Comparison of ENCODE assay signal across 8 cellular contexts in the genomic region with DNA sequence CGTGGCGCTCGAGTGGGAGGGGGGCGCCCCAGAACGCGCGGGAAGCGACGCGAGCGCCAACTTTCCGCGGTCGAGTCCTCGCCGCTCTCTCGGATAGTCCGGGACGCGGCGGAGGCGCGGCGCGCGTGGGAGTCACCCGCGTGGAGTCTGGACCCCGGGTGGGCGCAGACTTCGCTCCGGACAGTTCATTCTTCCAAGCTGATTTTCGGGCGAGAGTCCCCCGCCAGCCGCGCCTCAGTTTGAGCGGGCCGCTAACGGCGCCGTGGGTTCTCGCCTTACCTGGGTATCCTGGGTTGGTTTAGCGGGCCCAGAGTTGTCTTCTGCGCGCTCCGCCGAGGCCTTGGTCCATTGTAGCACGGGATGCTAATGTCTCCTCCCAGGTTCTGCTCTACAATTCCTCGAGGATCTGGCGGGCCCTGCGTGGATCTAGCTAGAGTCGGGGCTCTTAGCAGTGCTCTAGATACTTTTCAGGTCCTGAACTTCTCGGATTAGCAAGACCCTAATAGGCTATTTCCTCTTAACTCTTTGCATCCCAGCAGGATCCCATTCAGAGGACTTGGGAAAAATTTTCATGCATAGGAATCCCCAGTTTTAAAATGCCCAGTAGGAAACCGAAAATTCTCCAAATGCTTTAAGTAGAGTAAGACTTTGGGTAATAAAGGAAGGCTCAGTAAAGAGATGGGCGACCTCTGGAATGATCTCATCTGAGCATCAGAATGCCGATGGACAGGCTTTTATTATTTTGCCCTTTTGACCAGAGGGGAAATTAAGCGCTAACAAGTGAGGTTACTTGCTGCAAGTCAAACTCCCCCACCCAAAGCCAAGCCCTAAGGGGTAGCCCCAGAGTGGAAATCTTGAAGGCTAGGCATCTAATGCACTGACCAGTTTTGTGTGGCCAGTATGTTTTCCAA. TPM values are rescaled to one million over a fixed set of nuclear protein-coding genes. Genes with fewer than 3 reads are reported as not detected.
A peak's percentile ranks its signal among the peaks of the same experiment; 100 is the strongest.
DNase-seq lines count a peak whose midpoint lies in the region; ATAC-seq, FAIRE-seq and TF ChIP-seq lines count a peak whose summit lies in the region.

No MANE protein-coding gene starts in this region.

- FAIRE-seq in keratinocyte (lab: Jason Lieb, UNC), result no peak

- H3K4me2 ChIP-seq in keratinocyte (ENCODE audit: control insufficient read depth, extremely low read depth, insufficient read depth, low read depth, low read length), result peak overlapping the region; percentile 98

- TF ChIP-seq CTCF in GM12864 (IDR thresholded peaks at IDR 0.05; ENCODE audit: low read depth, low read length, missing control alignments), result no peak
- no peak for TF ChIP-seq CTCF in keratinocyte (optimal IDR thresholded peaks at IDR 0.05 in 1 of 3, IDR thresholded peaks at IDR 0.05 in 1 of 3, conservative IDR thresholded peaks at IDR 0.05 in 1 of 3; ENCODE audit: extremely low read depth in 1 of 3, insufficient read depth in 2 of 3, low read length in 3 of 3)

- ATAC-seq in GM21529 (IDR thresholded peaks at IDR 0.05; ENCODE audit: unreplicated experiment) (no peak), HG02623 (IDR thresholded peaks at IDR 0.05; ENCODE audit: unreplicated experiment) (no peak)

- peaks cover 17% of the 10 kb centered on the region for H3K4me1 ChIP-seq in keratinocyte (ENCODE audit: control insufficient read depth, extremely low read depth, insufficient read depth, low read length)

- no peaks in the 10 kb centered on the region for H3K27me3 ChIP-seq in keratinocyte (ENCODE audit: control insufficient read depth, extremely low read depth, insufficient read depth, low read length)

- peak overlapping the region; percentile 73 for H2AFZ ChIP-seq in keratinocyte (ENCODE audit: control insufficient read depth, low read length)

- in situ Hi-C loops in T47D (cut with HindIII; ENCODE audit: low pct_unique_long_range_greater_than_20kb, low sequenced_read_pairs), result no loop called here

- peak overlapping the region; percentile 54 for H3K4me3 ChIP-seq in GM12864 (ENCODE audit: low read depth, low read length)
- peak overlapping the region; percentile 79 to 95 (median 91) for H3K4me3 ChIP-seq in keratinocyte (ENCODE audit: control insufficient read depth in 2 of 3, extremely low read depth in 1 of 3, insufficient read depth in 2 of 3, low read depth in 1 of 3, low read length in 3 of 3)

- H3K9me1 ChIP-seq in keratinocyte (ENCODE audit: control insufficient read depth, extremely low read depth, insufficient read depth, low read length), result no peaks in the 10 kb centered on the region

- dilution Hi-C loops in keratinocyte (cut with MboI; ENCODE audit: extremely low pct_ligation_motif_present, low sequenced_read_pairs), result no loop called here

- no peaks in the 10 kb centered on the region for H3K9me3 ChIP-seq in keratinocyte (ENCODE audit: control insufficient read depth, low read depth, low read length)

- peaks cover 41% of the 10 kb centered on the region for H3K79me2 ChIP-seq in keratinocyte (ENCODE audit: control insufficient read depth, insufficient read depth, low read length)

- peak overlapping the region; percentile 8 for H3K27ac ChIP-seq in keratinocyte (ENCODE audit: control insufficient read depth, insufficient read depth, low read length)

- no peaks in the 10 kb centered on the region for H4K20me1 ChIP-seq in keratinocyte (ENCODE audit: control insufficient read depth, extremely low read depth, insufficient read depth, low read length)

- no peak for DNase-seq in GM12864 (ENCODE audit: low read depth)
- DNase-seq in RPMI7951 (ENCODE audit: low read depth), result peak; percentile 29
- DNase-seq in T47D (ENCODE audit: low read depth in 1 of 2, low spot score in 1 of 2), result peak; percentile 46 to 62
- no peak for DNase-seq in keratinocyte (ENCODE audit: low read depth, low spot score)
- DNase-seq in stimulated activated CD4-positive, alpha-beta T cell treated with anti-CD3 and anti-CD28 coated beads, Interleukin-4, amount 100 ng/mL, for 24 hours, result peak; percentile 9
- no peak for DNase-seq in occipital lobe (lab: John Stamatoyannopoulos, UW)

- no peaks in the 10 kb centered on the region for H3K36me3 ChIP-seq in keratinocyte (ENCODE audit: control insufficient read depth in 2 of 2, extremely low read depth in 1 of 2, insufficient read depth in 2 of 2, low read length in 2 of 2)

- H3K9ac ChIP-seq in keratinocyte (ENCODE audit: control insufficient read depth, extremely low read depth, insufficient read depth, low read length), result peak overlapping the region; percentile 85

RNA-seq across cellular contexts. Expression of gene GJC1, which starts 0.5 kb away (rescaled TPM):
- 16.3 and 19.3 TPM in 2 replicates for total RNA-seq in RPMI7951 (2014; rRNA removed; shearing (Covaris generic))
- polyA plus RNA-seq in keratinocyte, result 6.5 to 17.1 TPM (median 11.1 TPM) in 3 replicates
- 3.8 TPM for polyA plus RNA-seq in keratinocyte (2011; ENCODE audit: low read depth)
- polyA plus RNA-seq in keratinocyte (2011; cell fraction: cytosol; rRNA removed), result 4.0 and 6.4 TPM in 2 replicates
- 17.4 and 18.2 TPM in 2 replicates for polyA plus RNA-seq in keratinocyte (2011; cell fraction: nucleus; rRNA removed)
- 4.6 and 16.1 TPM in 2 replicates for polyA plus RNA-seq in keratinocyte (2012; ENCODE audit: low replicate concordance)
- polyA minus RNA-seq in keratinocyte, result 23.8 to 26.1 TPM (median 25.0 TPM) in 3 replicates
- 6.3 TPM for polyA minus RNA-seq in keratinocyte (2011; cell fraction: cytosol; rRNA and poly(A)+ RNA removed)
- 9.0 and 20.6 TPM in 2 replicates for polyA minus RNA-seq in keratinocyte (2011; cell fraction: nucleus; rRNA and poly(A)+ RNA removed)
- total RNA-seq in occipital lobe, result 81.3 TPM

RNA-seq across cellular contexts. Expression of gene HIGD1B, which starts 17.1 kb away (rescaled TPM):
- not detected in 2 replicates for total RNA-seq in RPMI7951 (2014; rRNA removed; shearing (Covaris generic))
- polyA plus RNA-seq in keratinocyte, result not detected in 3 replicates
- not detected for polyA plus RNA-seq in keratinocyte (2011; ENCODE audit: low read depth)
- polyA plus RNA-seq in keratinocyte (2011; cell fraction: cytosol; rRNA removed), result not detected in 2 replicates
- polyA plus RNA-seq in keratinocyte (2011; cell fraction: nucleus; rRNA removed), result not detected in 2 replicates
- polyA plus RNA-seq in keratinocyte (2012; ENCODE audit: low replicate concordance), result 0.52 TPM in 1 of 2 replicates, not detected in the other
- polyA minus RNA-seq in keratinocyte, result not detected in 3 replicates
- not detected for polyA minus RNA-seq in keratinocyte (2011; cell fraction: cytosol; rRNA and poly(A)+ RNA removed)
- not detected in 2 replicates for polyA minus RNA-seq in keratinocyte (2011; cell fraction: nucleus; rRNA and poly(A)+ RNA removed)
- total RNA-seq in occipital lobe, result 3.7 TPM

Comparison
In these comparisons a context has a peak if more than half of its experiments do, and no peak if none do; other contexts are left out.
1. DNase-seq: peak in RPMI7951 (single experiment), T47D (2 of 2) and stimulated activated CD4-positive, alpha-beta T cell treated with anti-CD3 and anti-CD28 coated beads, Interleukin-4, amount 100 ng/mL, for 24 hours (single experiment); none in GM12864 (single experiment), keratinocyte (single experiment) and occipital lobe (single experiment).